ENCODE assay signal across 9 cellular contexts in genomic region chr22:50242406-50242949, GRCh38. TPM values are rescaled to one million over a fixed set of nuclear protein-coding genes. Genes with fewer than 3 reads are reported as not detected.
DNase-seq lines count a peak whose midpoint lies in the region; ATAC-seq, FAIRE-seq and TF ChIP-seq lines count a peak whose summit lies in the region.
"Had no signal": no experiment of that assay in that cellular context is flagged by ENCODE, and none has a peak within 500 bp of the region (broad histone marks: within the 10 kb centered on the region; RNA-seq: fewer than 3 reads in every experiment).

No MANE protein-coding gene starts in this region.

- no peak overlapping the region for H4K91ac ChIP-seq in H1 (replicated peaks; ENCODE audit: insufficient read length, low read length)

- FAIRE-seq in H1 (lab: Jason Lieb, UNC), result no peak

- H3K27me3 ChIP-seq in OCI-LY3 (ENCODE audit: low read depth, low read length) (no peaks in the 10 kb centered on the region), H1 (replicated peaks in 1 of 4; ENCODE audit: control insufficient read depth in 3 of 4, extremely low read depth in 1 of 4, insufficient read depth in 3 of 4, low read length in 3 of 4) (no peaks in the 10 kb centered on the region), rectal smooth muscle tissue (ENCODE audit: control insufficient read depth, insufficient read depth, low read length) (no peaks in the 10 kb centered on the region)

- DNase-seq in H1 (ENCODE audit: low read depth in 1 of 2, low spot score in 2 of 2) (no peak), retina (no peak), NCI-H128 (lab: John Stamatoyannopoulos, UW; ENCODE audit: unreplicated experiment) (no peak), UCSD-AML1 (lab: John Stamatoyannopoulos, UW; ENCODE audit: unreplicated experiment) (no peak)
- DNase-seq: NCI-H2029 had no signal

- H4K8ac ChIP-seq in H1 (ENCODE audit: extremely low read depth, insufficient read depth, low read length), result no peak overlapping the region; the same call in 1 of the 2 replicates

- H3K36me3 ChIP-seq in OCI-LY3 (replicated peaks; ENCODE audit: low read depth, low read length) (peaks cover 3% of the 10 kb centered on the region), H1 (ENCODE audit: control insufficient read depth in 2 of 4, insufficient read depth in 4 of 4, low read length in 3 of 4) (no peaks in the 10 kb centered on the region), rectal smooth muscle tissue (ENCODE audit: control insufficient read depth, insufficient read depth, low read length) (peaks cover 16% of the 10 kb centered on the region)

- no peak overlapping the region for H3K4ac ChIP-seq in H1 (replicated peaks; ENCODE audit: insufficient read length, low read depth, low read length)

- POLR2A ChIA-PET in H1 (lab: Charles Lee; ENCODE audit: partially characterized antibody), result interaction anchor here (0.7 to 1.2 kb wide), 2 partner anchors 8 to 24 kb away, joined by 3 to 4 read pairs; no protein-coding TSS in a partner anchor

- H2BK5ac ChIP-seq in H1 (ENCODE audit: low read depth, low read length), result no peak overlapping the region

- no peak for ATAC-seq in HG02623 (IDR thresholded peaks at IDR 0.05; ENCODE audit: unreplicated experiment)

- H2BK12ac ChIP-seq in H1 (ENCODE audit: low read depth, low read length), result no peak overlapping the region

- H3K79me2 ChIP-seq in OCI-LY3 (ENCODE audit: low read length), result peaks cover 59% of the 10 kb centered on the region
- H3K79me2 ChIP-seq in H1 (ENCODE audit: control insufficient read depth in 1 of 2, insufficient read depth in 2 of 2, low read length in 2 of 2), result peaks cover 4 to 33% of the 10 kb centered on the region in 2 experiments; a peak in 3 of 4 replicates

- H2BK120ac ChIP-seq in H1 (replicated peaks; ENCODE audit: low read depth, low read length), result no peak overlapping the region

- H3K4me3 ChIP-seq in GM08714 (ENCODE audit: low read length), result peak overlapping the region; percentile 81
- H3K4me3 ChIP-seq in OCI-LY3 (ENCODE audit: low read length), result peak overlapping the region; percentile 29
- H3K4me3 ChIP-seq in H1 (ENCODE audit: extremely low read depth in 1 of 4, insufficient read depth in 2 of 4, low read depth in 3 of 4, low read length in 4 of 4), result peak overlapping the region in 1 of 4 experiments; percentile 27; a peak in 1 of 8 replicates
- peak overlapping the region; percentile 51 for H3K4me3 ChIP-seq in rectal smooth muscle tissue (ENCODE audit: low read length)

- no peak overlapping the region for H3K18ac ChIP-seq in H1 (ENCODE audit: extremely low read depth, low read length)

- peaks cover 12% of the 10 kb centered on the region for H3K79me1 ChIP-seq in H1 (ENCODE audit: low read depth, low read length)

- TF ChIP-seq CTCF in OCI-LY3 (IDR thresholded peaks at IDR 0.05; ENCODE audit: low read depth, low read length) (no peak), H1 (IDR thresholded peaks at IDR 0.05; ENCODE audit: control extremely low read depth in 1 of 3, insufficient read depth in 1 of 3, low read depth in 1 of 3, low read length in 3 of 3) (no peak)

- no peak overlapping the region for H2AK5ac ChIP-seq in H1 (ENCODE audit: low read depth, low read length)

- H3K56ac ChIP-seq in H1 (replicated peaks; ENCODE audit: insufficient read length, low read depth, low read length), result no peak overlapping the region

- no peak overlapping the region for H3K14ac ChIP-seq in H1 (ENCODE audit: insufficient read length)

- TF ChIP-seq POLR2A in H1 (IDR thresholded peaks at IDR 0.05; ENCODE audit: control extremely low read depth in 1 of 2, low read depth in 2 of 2, low read length in 2 of 2), result no peak

- no peak overlapping the region for H2BK15ac ChIP-seq in H1 (ENCODE audit: low read length)

- no peak overlapping the region for H4K5ac ChIP-seq in H1 (ENCODE audit: insufficient read length, low read depth, low read length)

- no peak for TF ChIP-seq EP300 in H1 (IDR thresholded peaks at IDR 0.05; ENCODE audit: borderline replicate concordance in 1 of 2, low read depth in 2 of 2, low read length in 2 of 2)

- CTCF ChIA-PET in H1 (lab: Charles Lee; ENCODE audit: partially characterized antibody), result interaction anchor here (0.7 to 8.7 kb wide), 9 partner anchors 9 to 148 kb away, joined by 3 to 77 read pairs (median 5); partner anchors contain the start of gene HDAC10

- no peak for TF ChIP-seq RAD21 in H1 (IDR thresholded peaks at IDR 0.05 in 1 of 2, conservative IDR thresholded peaks at IDR 0.05 in 1 of 2; ENCODE audit: low read depth in 2 of 2, low read length in 2 of 2)

- H3K9ac ChIP-seq in OCI-LY3 (ENCODE audit: low read length) (no peak overlapping the region), H1 (replicated peaks in 1 of 4; ENCODE audit: extremely low read depth in 1 of 4, low read depth in 3 of 4, low read length in 3 of 4) (no peak overlapping the region; a peak in 1 of 7 replicates), rectal smooth muscle tissue (ENCODE audit: low read length) (no peak overlapping the region)

- H3K27ac ChIP-seq in OCI-LY3 (ENCODE audit: low read length), result no peak overlapping the region
- no peak overlapping the region for H3K27ac ChIP-seq in H1 (ENCODE audit: low read depth, low read length)
- H3K27ac ChIP-seq in rectal smooth muscle tissue (ENCODE audit: low read depth, low read length), result no peak overlapping the region

- no peak overlapping the region for H2BK20ac ChIP-seq in H1 (ENCODE audit: low read length)

- H3K9me3 ChIP-seq in OCI-LY3 (ENCODE audit: insufficient read depth, low read length) (no peaks in the 10 kb centered on the region), H1 (ENCODE audit: insufficient read depth in 2 of 2, low read depth in 1 of 2, low read length in 1 of 2) (no peaks in the 10 kb centered on the region)

- 90% methylated on average over 13 of the region's 14 CpGs; no CpG with 5 or more reads in 1 of the 2 experiments for WGBS in H1 (ENCODE audit: extremely low coverage in 1 of 2, insufficient coverage in 1 of 2, insufficient read length in 1 of 2, insufficient replicate concordance in 2 of 2, low coverage in 1 of 2, low lambda C conversion rate in 2 of 2, missing lambda C conversion rate in 1 of 2), 2 experiments

- peaks cover 11% of the 10 kb centered on the region for H3K23me2 ChIP-seq in H1 (ENCODE audit: low read depth, low read length)

- no peak overlapping the region for H3K23ac ChIP-seq in H1 (ENCODE audit: insufficient read length)

- H3K4me2 ChIP-seq in OCI-LY3 (ENCODE audit: low read length) (peak overlapping the region; percentile 51), H1 (ENCODE audit: insufficient read depth in 1 of 2, low read depth in 2 of 2, low read length in 2 of 2) (peak overlapping the region; percentile 28 to 37; a peak in 2 of 4 replicates)

- H2AFZ ChIP-seq in OCI-LY3 (ENCODE audit: low read depth, low read length), result no peak overlapping the region
- H2AFZ ChIP-seq in H1 (ENCODE audit: low read length), result no peak overlapping the region

- H3K4me1 ChIP-seq in OCI-LY3 (ENCODE audit: low read length) (peaks cover 10% of the 10 kb centered on the region), H1 (replicated peaks in 1 of 4; ENCODE audit: control insufficient read depth in 3 of 4, insufficient read depth in 4 of 4, low read length in 3 of 4) (peaks cover 0 to 19% (median 12%) of the 10 kb centered on the region in 4 experiments; a peak in 6 of 7 replicates), rectal smooth muscle tissue (ENCODE audit: control insufficient read depth, insufficient read depth, low read length) (peaks cover 3% of the 10 kb centered on the region)

- H4K20me1 ChIP-seq in OCI-LY3 (ENCODE audit: insufficient read depth, low read length) (no peaks in the 10 kb centered on the region), H1 (replicated peaks in 1 of 2; ENCODE audit: control insufficient read depth in 1 of 2, insufficient read depth in 2 of 2, low read length in 2 of 2) (peaks cover 4 to 24% of the 10 kb centered on the region in 2 experiments)

RNA-seq across cellular contexts. Expression of gene TUBGCP6, which starts 2.3 kb away (rescaled TPM):
- 23.5 and 24.7 TPM in 2 replicates for total RNA-seq in H1 (2021; fragmentation: NEBNext Ultra II Directional; extraction: Animal tissue kit (Norgen Biotek cat#: 25700))
- 24.2 and 33.6 TPM in 2 replicates for polyA plus RNA-seq in H1 (2011; rRNA removed)
- 23.5 TPM for polyA plus RNA-seq in H1 (2011; cell fraction: cytosol; rRNA removed)
- 176 TPM for polyA plus RNA-seq in H1 (2011; cell fraction: nucleus; rRNA removed)
- 18.5 to 28.4 TPM (median 26.1 TPM) in 4 replicates for polyA plus RNA-seq in H1 (2012, experiment 1 of 2)
- 17.2 TPM for polyA plus RNA-seq in H1 (2012, experiment 2 of 2)
- 14.6 TPM for polyA plus RNA-seq in H1 (2013, experiment 1 of 2)
- polyA plus RNA-seq in H1 (2013, experiment 2 of 2), result 13.0 TPM
- polyA minus RNA-seq in H1 (2011; rRNA and poly(A)+ RNA removed), result 14.8 and 14.9 TPM in 2 replicates
- polyA minus RNA-seq in H1 (2011; cell fraction: cytosol; rRNA and poly(A)+ RNA removed), result 13.8 TPM
- 34.9 TPM for polyA minus RNA-seq in H1 (2011; cell fraction: nucleus; rRNA and poly(A)+ RNA removed)

RNA-seq across cellular contexts. Expression of gene HDAC10, which starts 8.6 kb away (rescaled TPM):
- total RNA-seq in H1 (2021; fragmentation: NEBNext Ultra II Directional; extraction: Animal tissue kit (Norgen Biotek cat#: 25700)), result 21.2 and 26.4 TPM in 2 replicates
- polyA plus RNA-seq in H1 (2011; rRNA removed), result 11.2 and 18.8 TPM in 2 replicates
- polyA plus RNA-seq in H1 (2011; cell fraction: cytosol; rRNA removed), result 11.2 TPM
- 131 TPM for polyA plus RNA-seq in H1 (2011; cell fraction: nucleus; rRNA removed)
- polyA plus RNA-seq in H1 (2012, experiment 1 of 2), result 13.3 to 28.3 TPM (median 25.5 TPM) in 4 replicates
- 14.3 TPM for polyA plus RNA-seq in H1 (2012, experiment 2 of 2)
- polyA plus RNA-seq in H1 (2013, experiment 1 of 2), result 11.9 TPM
- polyA plus RNA-seq in H1 (2013, experiment 2 of 2), result 11.8 TPM
- 6.1 and 7.2 TPM in 2 replicates for polyA minus RNA-seq in H1 (2011; rRNA and poly(A)+ RNA removed)
- polyA minus RNA-seq in H1 (2011; cell fraction: cytosol; rRNA and poly(A)+ RNA removed), result 11.4 TPM
- polyA minus RNA-seq in H1 (2011; cell fraction: nucleus; rRNA and poly(A)+ RNA removed), result 34.8 TPM

RNA-seq across cellular contexts. Expression of gene MAPK12, which starts 19.0 kb away (rescaled TPM):
- total RNA-seq in H1 (2021; fragmentation: NEBNext Ultra II Directional; extraction: Animal tissue kit (Norgen Biotek cat#: 25700)), result 15.6 and 20.3 TPM in 2 replicates
- 17.3 and 25.9 TPM in 2 replicates for polyA plus RNA-seq in H1 (2011; rRNA removed)
- 24.5 TPM for polyA plus RNA-seq in H1 (2011; cell fraction: cytosol; rRNA removed)
- polyA plus RNA-seq in H1 (2011; cell fraction: nucleus; rRNA removed), result 83.3 TPM
- 13.2 to 20.0 TPM (median 18.2 TPM) in 4 replicates for polyA plus RNA-seq in H1 (2012, experiment 1 of 2)
- 15.2 TPM for polyA plus RNA-seq in H1 (2012, experiment 2 of 2)
- 14.5 TPM for polyA plus RNA-seq in H1 (2013, experiment 1 of 2)
- polyA plus RNA-seq in H1 (2013, experiment 2 of 2), result 11.9 TPM
- 8.8 and 9.6 TPM in 2 replicates for polyA minus RNA-seq in H1 (2011; rRNA and poly(A)+ RNA removed)
- polyA minus RNA-seq in H1 (2011; cell fraction: cytosol; rRNA and poly(A)+ RNA removed), result 11.2 TPM
- 19.5 TPM for polyA minus RNA-seq in H1 (2011; cell fraction: nucleus; rRNA and poly(A)+ RNA removed)

RNA-seq across cellular contexts. Expression of gene MAPK11, which starts 27.7 kb away (rescaled TPM):
- total RNA-seq in H1 (2021; fragmentation: NEBNext Ultra II Directional; extraction: Animal tissue kit (Norgen Biotek cat#: 25700)), result 1.5 TPM in 2 replicates
- polyA plus RNA-seq in H1 (2011; rRNA removed), result 0.70 and 1.5 TPM in 2 replicates
- 1.1 TPM for polyA plus RNA-seq in H1 (2011; cell fraction: cytosol; rRNA removed)
- polyA plus RNA-seq in H1 (2011; cell fraction: nucleus; rRNA removed), result 4.6 TPM
- 0.36 to 1.7 TPM (median 1.1 TPM) in 4 replicates for polyA plus RNA-seq in H1 (2012, experiment 1 of 2)
- polyA plus RNA-seq in H1 (2012, experiment 2 of 2), result 0.45 TPM
- 0.87 TPM for polyA plus RNA-seq in H1 (2013, experiment 1 of 2)
- polyA plus RNA-seq in H1 (2013, experiment 2 of 2), result 0.96 TPM
- 0.57 and 0.68 TPM in 2 replicates for polyA minus RNA-seq in H1 (2011; rRNA and poly(A)+ RNA removed)
- not detected for polyA minus RNA-seq in H1 (2011; cell fraction: cytosol; rRNA and poly(A)+ RNA removed)
- polyA minus RNA-seq in H1 (2011; cell fraction: nucleus; rRNA and poly(A)+ RNA removed), result 1.00 TPM

RNA-seq across cellular contexts. Expression of gene SELENOO, which starts 41.7 kb away (rescaled TPM):
- 16.8 and 18.6 TPM in 2 replicates for total RNA-seq in H1 (2021; fragmentation: NEBNext Ultra II Directional; extraction: Animal tissue kit (Norgen Biotek cat#: 25700))
- polyA plus RNA-seq in H1 (2011; rRNA removed), result 25.1 and 34.1 TPM in 2 replicates
- polyA plus RNA-seq in H1 (2011; cell fraction: cytosol; rRNA removed), result 30.9 TPM
- 69.8 TPM for polyA plus RNA-seq in H1 (2011; cell fraction: nucleus; rRNA removed)
- polyA plus RNA-seq in H1 (2012, experiment 1 of 2), result 12.9 to 24.6 TPM (median 20.6 TPM) in 4 replicates
- 13.2 TPM for polyA plus RNA-seq in H1 (2012, experiment 2 of 2)
- polyA plus RNA-seq in H1 (2013, experiment 1 of 2), result 16.6 TPM
- 14.1 TPM for polyA plus RNA-seq in H1 (2013, experiment 2 of 2)
- polyA minus RNA-seq in H1 (2011; rRNA and poly(A)+ RNA removed), result 6.4 and 7.1 TPM in 2 replicates
- polyA minus RNA-seq in H1 (2011; cell fraction: cytosol; rRNA and poly(A)+ RNA removed), result 6.4 TPM
- 9.8 TPM for polyA minus RNA-seq in H1 (2011; cell fraction: nucleus; rRNA and poly(A)+ RNA removed)
